Comparison of ENCODE assay signal across 2 cellular contexts in genomic region chr10:79404690-79405131, GRCh38.
TF ChIP-seq lines count a peak whose summit lies in the region.

No MANE protein-coding gene starts in this region.

TF ChIP-seq in GM23338, 12 proteins besides CTCF, POLR2A, EP300 and RAD21:
- TF ChIP-seq EZH2phosphoT487 (IDR thresholded peaks at IDR 0.05; ENCODE audit: unreplicated experiment): no peak
- no peak for TF ChIP-seq EZH2 (IDR thresholded peaks at IDR 0.05; ENCODE audit: low read depth, unreplicated experiment)
- TF ChIP-seq, protein P1, sequence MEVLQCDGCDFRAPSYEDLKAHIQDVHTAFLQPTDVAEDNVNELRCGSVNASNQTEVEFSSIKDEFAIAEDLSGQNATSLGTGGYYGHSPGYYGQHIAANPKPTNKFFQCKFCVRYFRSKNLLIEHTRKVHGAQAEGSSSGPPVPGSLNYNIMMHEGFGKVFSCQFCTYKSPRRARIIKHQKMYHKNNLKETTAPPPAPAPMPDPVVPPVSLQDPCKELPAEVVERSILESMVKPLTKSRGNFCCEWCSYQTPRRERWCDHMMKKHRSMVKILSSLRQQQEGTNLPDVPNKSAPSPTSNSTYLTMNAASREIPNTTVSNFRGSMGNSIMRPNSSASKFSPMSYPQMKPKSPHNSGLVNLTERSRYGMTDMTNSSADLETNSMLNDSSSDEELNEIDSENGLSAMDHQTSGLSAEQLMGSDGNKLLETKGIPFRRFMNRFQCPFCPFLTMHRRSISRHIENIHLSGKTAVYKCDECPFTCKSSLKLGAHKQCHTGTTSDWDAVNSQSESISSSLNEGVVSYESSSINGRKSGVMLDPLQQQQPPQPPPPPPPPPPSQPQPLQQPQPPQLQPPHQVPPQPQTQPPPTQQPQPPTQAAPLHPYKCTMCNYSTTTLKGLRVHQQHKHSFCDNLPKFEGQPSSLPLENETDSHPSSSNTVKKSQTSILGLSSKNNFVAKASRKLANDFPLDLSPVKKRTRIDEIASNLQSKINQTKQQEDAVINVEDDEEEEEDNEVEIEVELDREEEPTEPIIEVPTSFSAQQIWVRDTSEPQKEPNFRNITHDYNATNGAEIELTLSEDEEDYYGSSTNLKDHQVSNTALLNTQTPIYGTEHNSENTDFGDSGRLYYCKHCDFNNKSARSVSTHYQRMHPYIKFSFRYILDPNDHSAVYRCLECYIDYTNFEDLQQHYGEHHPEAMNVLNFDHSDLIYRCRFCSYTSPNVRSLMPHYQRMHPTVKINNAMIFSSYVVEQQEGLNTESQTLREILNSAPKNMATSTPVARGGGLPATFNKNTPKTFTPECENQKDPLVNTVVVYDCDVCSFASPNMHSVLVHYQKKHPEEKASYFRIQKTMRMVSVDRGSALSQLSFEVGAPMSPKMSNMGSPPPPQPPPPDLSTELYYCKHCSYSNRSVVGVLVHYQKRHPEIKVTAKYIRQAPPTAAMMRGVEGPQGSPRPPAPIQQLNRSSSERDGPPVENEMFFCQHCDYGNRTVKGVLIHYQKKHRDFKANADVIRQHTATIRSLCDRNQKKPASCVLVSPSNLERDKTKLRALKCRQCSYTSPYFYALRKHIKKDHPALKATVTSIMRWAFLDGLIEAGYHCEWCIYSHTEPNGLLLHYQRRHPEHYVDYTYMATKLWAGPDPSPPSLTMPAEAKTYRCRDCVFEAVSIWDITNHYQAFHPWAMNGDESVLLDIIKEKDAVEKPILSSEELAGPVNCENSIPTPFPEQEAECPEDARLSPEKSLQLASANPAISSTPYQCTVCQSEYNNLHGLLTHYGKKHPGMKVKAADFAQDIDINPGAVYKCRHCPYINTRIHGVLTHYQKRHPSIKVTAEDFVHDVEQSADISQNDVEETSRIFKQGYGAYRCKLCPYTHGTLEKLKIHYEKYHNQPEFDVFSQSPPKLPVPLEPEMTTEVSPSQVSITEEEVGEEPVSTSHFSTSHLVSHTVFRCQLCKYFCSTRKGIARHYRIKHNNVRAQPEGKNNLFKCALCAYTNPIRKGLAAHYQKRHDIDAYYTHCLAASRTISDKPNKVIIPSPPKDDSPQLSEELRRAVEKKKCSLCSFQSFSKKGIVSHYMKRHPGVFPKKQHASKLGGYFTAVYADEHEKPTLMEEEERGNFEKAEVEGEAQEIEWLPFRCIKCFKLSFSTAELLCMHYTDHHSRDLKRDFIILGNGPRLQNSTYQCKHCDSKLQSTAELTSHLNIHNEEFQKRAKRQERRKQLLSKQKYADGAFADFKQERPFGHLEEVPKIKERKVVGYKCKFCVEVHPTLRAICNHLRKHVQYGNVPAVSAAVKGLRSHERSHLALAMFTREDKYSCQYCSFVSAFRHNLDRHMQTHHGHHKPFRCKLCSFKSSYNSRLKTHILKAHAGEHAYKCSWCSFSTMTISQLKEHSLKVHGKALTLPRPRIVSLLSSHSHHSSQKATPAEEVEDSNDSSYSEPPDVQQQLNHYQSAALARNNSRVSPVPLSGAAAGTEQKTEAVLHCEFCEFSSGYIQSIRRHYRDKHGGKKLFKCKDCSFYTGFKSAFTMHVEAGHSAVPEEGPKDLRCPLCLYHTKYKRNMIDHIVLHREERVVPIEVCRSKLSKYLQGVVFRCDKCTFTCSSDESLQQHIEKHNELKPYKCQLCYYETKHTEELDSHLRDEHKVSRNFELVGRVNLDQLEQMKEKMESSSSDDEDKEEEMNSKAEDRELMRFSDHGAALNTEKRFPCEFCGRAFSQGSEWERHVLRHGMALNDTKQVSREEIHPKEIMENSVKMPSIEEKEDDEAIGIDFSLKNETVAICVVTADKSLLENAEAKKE (CRISPR knock-in tag; IDR thresholded peaks at IDR 0.05): no peak
- no peak for TF ChIP-seq STAT1 (IDR thresholded peaks at IDR 0.05; ENCODE audit: unreplicated experiment)
- TF ChIP-seq POLR2AphosphoS5 (IDR thresholded peaks at IDR 0.05; ENCODE audit: low read depth): no peak
- no peak for TF ChIP-seq CREB1 (CRISPR knock-in tag; IDR thresholded peaks at IDR 0.05; ENCODE audit: low read depth)
- no peak for TF ChIP-seq NANOG (IDR thresholded peaks at IDR 0.05; ENCODE audit: borderline replicate concordance)
- TF ChIP-seq ZNF114 (CRISPR knock-in tag; IDR thresholded peaks at IDR 0.05): no peak
- TF ChIP-seq ZNF331 (CRISPR knock-in tag; IDR thresholded peaks at IDR 0.05; ENCODE audit: low read depth): no peak
- no peak for TF ChIP-seq ETS1 (IDR thresholded peaks at IDR 0.05)
- TF ChIP-seq, protein P2, sequence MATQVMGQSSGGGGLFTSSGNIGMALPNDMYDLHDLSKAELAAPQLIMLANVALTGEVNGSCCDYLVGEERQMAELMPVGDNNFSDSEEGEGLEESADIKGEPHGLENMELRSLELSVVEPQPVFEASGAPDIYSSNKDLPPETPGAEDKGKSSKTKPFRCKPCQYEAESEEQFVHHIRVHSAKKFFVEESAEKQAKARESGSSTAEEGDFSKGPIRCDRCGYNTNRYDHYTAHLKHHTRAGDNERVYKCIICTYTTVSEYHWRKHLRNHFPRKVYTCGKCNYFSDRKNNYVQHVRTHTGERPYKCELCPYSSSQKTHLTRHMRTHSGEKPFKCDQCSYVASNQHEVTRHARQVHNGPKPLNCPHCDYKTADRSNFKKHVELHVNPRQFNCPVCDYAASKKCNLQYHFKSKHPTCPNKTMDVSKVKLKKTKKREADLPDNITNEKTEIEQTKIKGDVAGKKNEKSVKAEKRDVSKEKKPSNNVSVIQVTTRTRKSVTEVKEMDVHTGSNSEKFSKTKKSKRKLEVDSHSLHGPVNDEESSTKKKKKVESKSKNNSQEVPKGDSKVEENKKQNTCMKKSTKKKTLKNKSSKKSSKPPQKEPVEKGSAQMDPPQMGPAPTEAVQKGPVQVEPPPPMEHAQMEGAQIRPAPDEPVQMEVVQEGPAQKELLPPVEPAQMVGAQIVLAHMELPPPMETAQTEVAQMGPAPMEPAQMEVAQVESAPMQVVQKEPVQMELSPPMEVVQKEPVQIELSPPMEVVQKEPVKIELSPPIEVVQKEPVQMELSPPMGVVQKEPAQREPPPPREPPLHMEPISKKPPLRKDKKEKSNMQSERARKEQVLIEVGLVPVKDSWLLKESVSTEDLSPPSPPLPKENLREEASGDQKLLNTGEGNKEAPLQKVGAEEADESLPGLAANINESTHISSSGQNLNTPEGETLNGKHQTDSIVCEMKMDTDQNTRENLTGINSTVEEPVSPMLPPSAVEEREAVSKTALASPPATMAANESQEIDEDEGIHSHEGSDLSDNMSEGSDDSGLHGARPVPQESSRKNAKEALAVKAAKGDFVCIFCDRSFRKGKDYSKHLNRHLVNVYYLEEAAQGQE (IDR thresholded peaks at IDR 0.05; ENCODE audit: unreplicated experiment): no peak
- no peak for TF ChIP-seq JUNB (IDR thresholded peaks at IDR 0.05; ENCODE audit: unreplicated experiment)

TF ChIP-seq in HepG2, 621 proteins besides CTCF, POLR2A, EP300 and RAD21:
- no peak for TF ChIP-seq FOXP1 (IDR thresholded peaks at IDR 0.05)
- TF ChIP-seq FOXP1 (CRISPR knock-in tag; IDR thresholded peaks at IDR 0.05): no peak
- TF ChIP-seq RBM39 (IDR thresholded peaks at IDR 0.05; ENCODE audit: low read depth, low read length, poor library complexity, severe bottlenecking): no peak
- 0 out of 2 replicates have a peak, but pooled peaks have one; percentile 24 for TF ChIP-seq ZBTB7A (CRISPR knock-in tag; IDR thresholded peaks at IDR 0.05)
- no peak for TF ChIP-seq U2AF2 (IDR thresholded peaks at IDR 0.05; ENCODE audit: low read depth, low read length)
